8 cellular contexts compared by ENCODE assay signal in genomic region chr21:30072496-30072895, GRCh38.
DNase-seq lines count a peak whose midpoint lies in the region; ATAC-seq, FAIRE-seq and TF ChIP-seq lines count a peak whose summit lies in the region.

No MANE protein-coding gene starts in this region.

- H3K9me1 ChIP-seq in keratinocyte (ENCODE audit: control insufficient read depth, extremely low read depth, insufficient read depth, low read length): no peaks in the 10 kb centered on the region

- H3K27ac ChIP-seq in C4-2B (no peak overlapping the region), keratinocyte (ENCODE audit: control insufficient read depth, insufficient read depth, low read length) (no peak overlapping the region)

- H3K4me3 ChIP-seq in adipocyte (ENCODE audit: low read length): no peak overlapping the region
- no peak overlapping the region for H3K4me3 ChIP-seq in keratinocyte (ENCODE audit: control insufficient read depth in 2 of 3, extremely low read depth in 1 of 3, insufficient read depth in 2 of 3, low read depth in 1 of 3, low read length in 3 of 3)

- ATAC-seq in GM21825 (IDR thresholded peaks at IDR 0.05; ENCODE audit: unreplicated experiment) (no peak), HG03342 (IDR thresholded peaks at IDR 0.05; ENCODE audit: unreplicated experiment) (no peak)

- H3K9me3 ChIP-seq in adipocyte (ENCODE audit: control insufficient read depth, low read length): peaks cover 10% of the 10 kb centered on the region
- H3K9me3 ChIP-seq in keratinocyte (ENCODE audit: control insufficient read depth, low read depth, low read length): peaks cover 4% of the 10 kb centered on the region

- no peak overlapping the region for H3K9ac ChIP-seq in adipocyte (ENCODE audit: low read length)
- H3K9ac ChIP-seq in keratinocyte (ENCODE audit: control insufficient read depth, extremely low read depth, insufficient read depth, low read length): no peak overlapping the region

- no peaks in the 10 kb centered on the region for H4K20me1 ChIP-seq in keratinocyte (ENCODE audit: control insufficient read depth, extremely low read depth, insufficient read depth, low read length)

- H3K4me2 ChIP-seq in keratinocyte (ENCODE audit: control insufficient read depth, extremely low read depth, insufficient read depth, low read depth, low read length): no peak overlapping the region

- TF ChIP-seq CTCF in C4-2B (conservative IDR thresholded peaks at IDR 0.05) (peak; percentile 59), keratinocyte (optimal IDR thresholded peaks at IDR 0.05 in 1 of 3, IDR thresholded peaks at IDR 0.05 in 1 of 3, conservative IDR thresholded peaks at IDR 0.05 in 1 of 3; ENCODE audit: extremely low read depth in 1 of 3, insufficient read depth in 2 of 3, low read length in 3 of 3) (peak; percentile 70 to 87 (median 82))

- H3K27me3 ChIP-seq in adipocyte (replicated peaks; ENCODE audit: control insufficient read depth, insufficient read depth, low read length): no peaks in the 10 kb centered on the region
- no peaks in the 10 kb centered on the region for H3K27me3 ChIP-seq in keratinocyte (ENCODE audit: control insufficient read depth, extremely low read depth, insufficient read depth, low read length)

- H2AFZ ChIP-seq in keratinocyte (ENCODE audit: control insufficient read depth, low read length): peak overlapping the region; percentile 59

- no peaks in the 10 kb centered on the region for H3K79me2 ChIP-seq in keratinocyte (ENCODE audit: control insufficient read depth, insufficient read depth, low read length)

- dilution Hi-C loops in keratinocyte (cut with MboI; ENCODE audit: extremely low pct_ligation_motif_present, low sequenced_read_pairs): no loop called here

- FAIRE-seq in keratinocyte (lab: Jason Lieb, UNC): peak; percentile 99

- H3K4me1 ChIP-seq in adipocyte (ENCODE audit: control insufficient read depth, insufficient read depth, low read length): peaks cover 6% of the 10 kb centered on the region
- no peaks in the 10 kb centered on the region for H3K4me1 ChIP-seq in keratinocyte (ENCODE audit: control insufficient read depth, extremely low read depth, insufficient read depth, low read length)

- H3K36me3 ChIP-seq in adipocyte (ENCODE audit: control insufficient read depth, insufficient read depth, low read length, severe bottlenecking) (no peaks in the 10 kb centered on the region), keratinocyte (ENCODE audit: control insufficient read depth in 2 of 2, extremely low read depth in 1 of 2, insufficient read depth in 2 of 2, low read length in 2 of 2) (no peaks in the 10 kb centered on the region)

- DNase-seq in Kasumi-1 (lab: John Stamatoyannopoulos, UW): peak; percentile 41 to 42
- peak; percentile 29 for DNase-seq in adipocyte (ENCODE audit: low read depth)
- peak; percentile 7 for DNase-seq in keratinocyte (ENCODE audit: low read depth, low spot score)
- no peak for DNase-seq in glomerular visceral epithelial cell (ENCODE audit: extremely low spot score)
- DNase-seq in activated CD4-positive, alpha-beta T cell treated with anti-CD3 and anti-CD28 coated beads for 4 hours: no peak

Comparison
In these comparisons a context has a peak if more than half of its experiments do, and no peak if none do; other contexts are left out.
1. DNase-seq: peak in Kasumi-1 (2 of 2), adipocyte (single experiment) and keratinocyte (single experiment); none in glomerular visceral epithelial cell (single experiment) and activated CD4-positive, alpha-beta T cell treated with anti-CD3 and anti-CD28 coated beads for 4 hours (0 of 2).